In the genomic region with DNA sequence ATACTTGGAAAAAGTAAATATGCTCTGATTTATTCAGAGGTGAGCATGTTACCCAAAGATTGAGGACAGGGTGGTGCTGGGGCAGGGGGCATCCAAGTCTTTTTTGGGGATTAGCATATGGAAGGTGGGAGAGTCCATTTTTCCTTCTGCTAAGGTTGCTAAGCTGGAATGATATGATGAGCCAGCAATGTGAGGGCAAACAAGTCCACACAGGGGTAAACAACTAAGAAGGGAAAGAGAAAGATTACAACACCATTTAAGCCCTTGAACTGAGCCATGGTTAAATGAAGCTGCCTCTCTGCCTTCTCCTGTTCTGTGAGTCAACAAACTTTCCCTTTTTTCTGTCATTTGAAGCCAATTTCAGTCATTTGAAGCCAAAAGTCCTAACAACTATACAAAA, we compare ENCODE assay signal across 20 cellular contexts.
DNase-seq lines count a peak whose midpoint lies in the region; ATAC-seq and TF ChIP-seq lines count a peak whose summit lies in the region.
"Had no signal": no experiment of that assay in that cellular context is flagged by ENCODE, and none has a peak within 500 bp of the region (broad histone marks: within the 10 kb centered on the region; RNA-seq: fewer than 3 reads in every experiment).

No MANE protein-coding gene starts in this region.

- H3K36me3 ChIP-seq in IMR-90 (ENCODE audit: control insufficient read depth, insufficient read depth, low read length) = no peaks in the 10 kb centered on the region
- no peaks in the 10 kb centered on the region for H3K36me3 ChIP-seq in upper lobe of left lung
- H3K36me3 ChIP-seq: thyroid gland had no signal

- TF ChIP-seq RAD21 in IMR-90 (IDR thresholded peaks at IDR 0.05; ENCODE audit: low read length) = no peak

- no peak overlapping the region for H3K4me3 ChIP-seq in IMR-90 (ENCODE audit: insufficient read depth, low read depth, low read length)
- no peak overlapping the region for H3K4me3 ChIP-seq in choroid plexus epithelial cell (ENCODE audit: low read depth, low read length)
- no peak overlapping the region for H3K4me3 ChIP-seq in foreskin fibroblast (ENCODE audit: low read depth in 1 of 2, low read length in 2 of 2)
- H3K4me3 ChIP-seq in upper lobe of left lung = no peak overlapping the region
- H3K4me3 ChIP-seq: dorsolateral prefrontal cortex, SK-N-MC, thyroid gland had no signal

- no peak overlapping the region for H2BK5ac ChIP-seq in IMR-90 (ENCODE audit: low read depth, low read length, poor library complexity, severe bottlenecking)

- no peak overlapping the region for H3K9ac ChIP-seq in IMR-90 (ENCODE audit: low read depth, low read length)

- intact Hi-C loops in IMR-90 (cut with micrococcal nuclease) = no loop called here

- no peak overlapping the region for H4K8ac ChIP-seq in IMR-90 (ENCODE audit: low read depth in 2 of 2, low read length in 2 of 2)

- H2AK9ac ChIP-seq in IMR-90 (replicated peaks; ENCODE audit: low read depth, low read length, poor library complexity) = peak overlapping the region; percentile 47

- no TSS peak for BruUV-seq in IMR-90 (replicated peaks; lab: Mats Ljungman, UMichigan)

- no peak overlapping the region for H4K5ac ChIP-seq in IMR-90 (ENCODE audit: low read depth, low read length)

- H3K18ac ChIP-seq in IMR-90 (ENCODE audit: low read depth, low read length) = no peak overlapping the region

- peak; percentile 72 for DNase-seq in IMR-90
- DNase-seq in choroid plexus epithelial cell (ENCODE audit: low read depth) = peak; percentile 63
- peak; percentile 45 to 55 for DNase-seq in foreskin fibroblast
- DNase-seq in renal cortical epithelial cell (ENCODE audit: low read depth) = peak; percentile 71
- no peak for DNase-seq in T-helper 2 cell
- DNase-seq in upper lobe of left lung = no peak
- DNase-seq in cerebellar nuclear complex (lab: John Stamatoyannopoulos, UW) = no peak
- DNase-seq: activated CD4-positive, alpha-beta T cell treated with anti-CD3 and anti-CD28 coated beads for 36 hours; activated naive CD4-positive, alpha-beta T cell treated with anti-CD3 and anti-CD28 coated beads for 36 hours; caudate nucleus; CD8-positive, alpha-beta memory T cell; dorsolateral prefrontal cortex; HFFc6; KG1; kidney glomerular epithelial cell; NCI-H2171 treated with DMSO at 0.1 percent for 48 hours; NCI-H526; stimulated activated naive CD8-positive, alpha-beta T cell treated with anti-CD3 and anti-CD28 coated beads, Interleukin-15, amount 100 ng/mL, for 72 hours; thyroid gland had no signal

- H3K27ac ChIP-seq in IMR-90 (ENCODE audit: insufficient read depth, low read length) (peak overlapping the region; percentile 7; the same call in 1 of the 2 replicates), upper lobe of left lung (no peak overlapping the region)
- H3K27ac ChIP-seq: dorsolateral prefrontal cortex, SK-N-MC, thyroid gland had no signal

- H2BK15ac ChIP-seq in IMR-90 (ENCODE audit: low read depth, low read length) = no peak overlapping the region

- H3K14ac ChIP-seq in IMR-90 (replicated peaks; ENCODE audit: low read depth, low read length) = no peak overlapping the region; the same call in 1 of the 2 replicates

- TF ChIP-seq POLR2A in IMR-90 (IDR thresholded peaks at IDR 0.05; ENCODE audit: low read depth, low read length) = no peak
- TF ChIP-seq POLR2A in upper lobe of left lung (IDR thresholded peaks at IDR 0.05) = no peak

- peak overlapping the region; percentile 25; the same call in 1 of the 2 replicates for H3K4ac ChIP-seq in IMR-90 (ENCODE audit: low read depth, low read length)

- H2BK20ac ChIP-seq in IMR-90 (ENCODE audit: low read depth, low read length) = peak overlapping the region; percentile 39; the same call in 1 of the 2 replicates

- H3K56ac ChIP-seq in IMR-90 (ENCODE audit: extremely low read depth, insufficient read depth, low read length) = no peak overlapping the region

- H3K27me3 ChIP-seq in IMR-90 (ENCODE audit: control insufficient read depth, insufficient read depth, low read length) (no peaks in the 10 kb centered on the region), upper lobe of left lung (no peaks in the 10 kb centered on the region)
- H3K27me3 ChIP-seq: dorsolateral prefrontal cortex, thyroid gland had no signal

- CTCF ChIA-PET in IMR-90 (lab: Yijun Ruan, JAX) = interaction anchor here (1.2 to 1.9 kb wide), 2 partner anchors 21 to 28 kb away, joined by 3 to 5 read pairs; no protein-coding TSS in a partner anchor

- no peak overlapping the region for H3K4me2 ChIP-seq in IMR-90 (ENCODE audit: low read depth, low read length)

- no peaks in the 10 kb centered on the region for H3K9me1 ChIP-seq in IMR-90 (ENCODE audit: insufficient read depth, low read length)

- H3K4me1 ChIP-seq in IMR-90 (ENCODE audit: control insufficient read depth, insufficient read depth, low read length) = 0 out of 2 replicates have a peak, but pooled peaks cover 2% of the 10 kb centered on the region
- H3K4me1 ChIP-seq in upper lobe of left lung = no peaks in the 10 kb centered on the region
- H3K4me1 ChIP-seq: thyroid gland had no signal

- H3K79me1 ChIP-seq in IMR-90 (ENCODE audit: low read depth in 1 of 2, low read length in 2 of 2) = no peaks in the 10 kb centered on the region

- no peaks in the 10 kb centered on the region for H4K20me1 ChIP-seq in IMR-90 (ENCODE audit: insufficient read depth, low read length)

- dilution Hi-C loops in IMR-90 (cut with HindIII; ENCODE audit: low sequenced_read_pairs, unreplicated experiment) = no loop called here

- ATAC-seq in IMR-90 (ENCODE audit: low read depth) (peak; percentile 98), upper lobe of left lung (ENCODE audit: low FRiP score in 2 of 2) (no peak)
- ATAC-seq: activated CD4-positive, alpha-beta T cell treated with anti-CD3 and anti-CD28 coated beads for 36 hours; stimulated activated naive CD8-positive, alpha-beta T cell treated with anti-CD3 and anti-CD28 coated beads, Interleukin-15, amount 100 ng/mL, for 72 hours had no signal

- no peak overlapping the region for H4K91ac ChIP-seq in IMR-90 (ENCODE audit: insufficient read depth, low read depth, low read length)

- H2AFZ ChIP-seq in IMR-90 (replicated peaks; ENCODE audit: low read length, poor library complexity) = no peak overlapping the region

- H2BK120ac ChIP-seq in IMR-90 (ENCODE audit: low read depth, low read length) = no peak overlapping the region

- no peak overlapping the region for H3K23ac ChIP-seq in IMR-90 (ENCODE audit: low read depth, low read length)

- H2AK5ac ChIP-seq in IMR-90 (ENCODE audit: low read depth, low read length) = peak overlapping the region; percentile 12; the same call in 1 of the 2 replicates

- in situ Hi-C loops in IMR-90 (cut with MboI; ENCODE audit: low sequenced_read_pairs) = no loop called here

- H3K9me3 ChIP-seq in IMR-90 (ENCODE audit: control insufficient read depth, insufficient read depth, low read length) (no peaks in the 10 kb centered on the region), upper lobe of left lung (no peaks in the 10 kb centered on the region)
- H3K9me3 ChIP-seq: thyroid gland had no signal

- TF ChIP-seq CTCF in IMR-90 (conservative IDR thresholded peaks at IDR 0.05; ENCODE audit: low read depth, low read length) (no peak), choroid plexus epithelial cell (conservative IDR thresholded peaks at IDR 0.05; ENCODE audit: low read depth, low read length) (no peak), foreskin fibroblast (IDR thresholded peaks at IDR 0.05; ENCODE audit: low read depth, low read length) (no peak), upper lobe of left lung (IDR thresholded peaks at IDR 0.05) (no peak)

- no peak for TF ChIP-seq EP300 in upper lobe of left lung (IDR thresholded peaks at IDR 0.05)

- POLR2A ChIA-PET in IMR-90 (lab: Charles Lee; ENCODE audit: unreplicated experiment) = interaction anchor here (0.5 to 0.7 kb wide), 2 partner anchors 66 to 423 kb away, joined by 3 read pairs; a partner anchor contains a TSS

TF ChIP-seq in IMR-90, 13 proteins besides CTCF, POLR2A, EP300 and RAD21:
- no peak for TF ChIP-seq NFE2L2 (IDR thresholded peaks at IDR 0.05; ENCODE audit: low read depth, low read length)
- TF ChIP-seq CEBPB (IDR thresholded peaks at IDR 0.05; ENCODE audit: low read depth, low read length) = peak; percentile 33; the same call in 1 of the 2 replicates

Comparison
In these comparisons a context has a peak if more than half of its experiments do, and no peak if none do; other contexts are left out.
1. DNase-seq: peak in IMR-90 (single experiment), choroid plexus epithelial cell (single experiment), foreskin fibroblast (2 of 2) and renal cortical epithelial cell (single experiment); none in T-helper 2 cell (0 of 5), upper lobe of left lung (0 of 2) and cerebellar nuclear complex (0 of 2).